Comparison of ENCODE assay signal across 15 cellular contexts in the genomic region with DNA sequence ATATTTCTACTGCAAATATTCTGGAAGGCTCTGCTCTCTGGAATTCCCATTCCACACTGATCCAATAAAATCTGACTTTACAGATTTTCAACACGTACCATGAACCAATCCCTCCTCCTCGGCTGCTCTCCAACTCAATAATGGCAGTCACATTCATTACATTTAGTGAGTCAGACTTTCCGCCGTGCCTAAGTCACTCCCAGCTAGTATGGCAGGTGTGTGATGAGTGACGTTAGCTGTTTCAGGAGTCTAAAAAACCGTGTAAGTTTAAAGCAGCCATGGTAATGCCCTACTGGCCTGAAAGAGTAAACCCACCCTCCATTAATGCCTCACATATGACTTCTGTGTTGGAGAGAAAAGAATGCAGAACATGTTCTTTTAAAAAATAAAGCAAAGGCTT. TPM values are rescaled to one million over a fixed set of nuclear protein-coding genes. Genes with fewer than 3 reads are reported as not detected.
DNase-seq lines count a peak whose midpoint lies in the region; ATAC-seq and TF ChIP-seq lines count a peak whose summit lies in the region.
"Had no signal": no experiment of that assay in that cellular context is flagged by ENCODE, and none has a peak within 500 bp of the region (broad histone marks: within the 10 kb centered on the region; RNA-seq: fewer than 3 reads in every experiment).

No MANE protein-coding gene starts in this region.

- no peak for TF ChIP-seq CTCF in epithelial cell of esophagus (IDR thresholded peaks at IDR 0.05; ENCODE audit: insufficient read depth, low read depth, low read length, missing control alignments)
- TF ChIP-seq CTCF in neural progenitor cell (IDR thresholded peaks at IDR 0.05): no peak
- no peak for TF ChIP-seq CTCF in testis (IDR thresholded peaks at IDR 0.05)

- no peak overlapping the region for H3K4me3 ChIP-seq in HAP-1
- no peak overlapping the region for H3K4me3 ChIP-seq in epithelial cell of esophagus (ENCODE audit: low read length)
- no peak overlapping the region for H3K4me3 ChIP-seq in neural progenitor cell
- no peak overlapping the region for H3K4me3 ChIP-seq in testis

- 82 to 83% methylated on average over 6 of the region's 6 CpGs for WGBS in testis, 2 donors

- H3K27ac Mint-ChIP-seq in neural progenitor cell: no peak overlapping the region
- H3K27ac Mint-ChIP-seq: activated T-cell treated with anti-CD3 and anti-CD28 coated beads, Interleukin-2, amount 50 U/mL, for 72 hours; CD14-positive monocyte; T-helper 17 cell had no signal

- peaks cover 34% of the 10 kb centered on the region for H3F3A ChIP-seq in neural progenitor cell (ENCODE audit: low read depth)

- H2AFZ ChIP-seq in neural progenitor cell (replicated peaks): no peak overlapping the region

- in situ Hi-C loops in HAP-1 (cut with MboI; ENCODE audit: low sequenced_read_pairs): no loop called here

- H3K27me3 ChIP-seq in HAP-1 (ENCODE audit: low read depth) (no peaks in the 10 kb centered on the region), neural progenitor cell (peaks cover 24% of the 10 kb centered on the region), testis (no peaks in the 10 kb centered on the region)

- H3K4me1 ChIP-seq in HAP-1 (peaks cover 22% of the 10 kb centered on the region), neural progenitor cell (peaks cover 14% of the 10 kb centered on the region), testis (no peaks in the 10 kb centered on the region)

- peaks cover 34% of the 10 kb centered on the region for H3K36me3 ChIP-seq in HAP-1 (replicated peaks)
- no peaks in the 10 kb centered on the region for H3K36me3 ChIP-seq in neural progenitor cell
- H3K36me3 ChIP-seq in testis (ENCODE audit: low read depth, missing control alignments): no peaks in the 10 kb centered on the region

- H4K20me1 ChIP-seq in neural progenitor cell (ENCODE audit: low read depth): peaks cover 25% of the 10 kb centered on the region

- peaks cover 7% of the 10 kb centered on the region for H3K27me3 Mint-ChIP-seq in neural progenitor cell (ENCODE audit: insufficient read depth, low read depth)

- H3K9ac ChIP-seq in neural progenitor cell: no peak overlapping the region

- peak; percentile 38 to 62 for DNase-seq in HAP-1 (ENCODE audit: low spot score in 2 of 2)
- DNase-seq in NCI-H69 (lab: John Stamatoyannopoulos, UW): peak; percentile 21
- DNase-seq in epithelial cell of esophagus (ENCODE audit: low read depth): peak; percentile 80
- no peak for DNase-seq in neural progenitor cell (ENCODE audit: low spot score)
- no peak for DNase-seq in stimulated activated CD4-positive, alpha-beta T cell treated with anti-CD3 and anti-CD28 coated beads, Interleukin-12 subunit alpha, Interleukin-12 subunit beta, amount 100 ng/mL, for 4 hours
- DNase-seq in testis: no peak
- no peak for DNase-seq in NCI-H2171 (lab: John Stamatoyannopoulos, UW)
- DNase-seq: activated CD4-positive, alpha-beta T cell treated with anti-CD3 and anti-CD28 coated beads for 48 hours; activated T-cell treated with anti-CD3 and anti-CD28 coated beads, Interleukin-2, amount 50 U/mL, for 72 hours; NCI-H2081 treated with DMSO at 0.1 percent for 48 hours; T-helper 17 cell had no signal

- H3K4me2 ChIP-seq in neural progenitor cell: no peak overlapping the region

- H3K27ac ChIP-seq in neural progenitor cell (no peak overlapping the region), testis (no peak overlapping the region)
- H3K27ac ChIP-seq: epithelial cell of prostate had no signal

- no peak for TF ChIP-seq POLR2A in testis (IDR thresholded peaks at IDR 0.05)

- H3K36me3 Mint-ChIP-seq in neural progenitor cell: peaks cover 14% of the 10 kb centered on the region

- H3K4me1 Mint-ChIP-seq in neural progenitor cell: peaks cover 24% of the 10 kb centered on the region

- H3K9me3 ChIP-seq in HAP-1 (no peaks in the 10 kb centered on the region), neural progenitor cell (ENCODE audit: low read depth) (no peaks in the 10 kb centered on the region), testis (no peaks in the 10 kb centered on the region)

- H3K79me2 ChIP-seq in neural progenitor cell (ENCODE audit: low read depth): peaks cover 35% of the 10 kb centered on the region

- H3K4me3 Mint-ChIP-seq in neural progenitor cell: peak overlapping the region; percentile 92
- H3K4me3 Mint-ChIP-seq: activated T-cell treated with anti-CD3 and anti-CD28 coated beads, Interleukin-2, amount 50 U/mL, for 72 hours; CD14-positive monocyte; T-helper 17 cell had no signal

- intact Hi-C loops in testis (cut with DNase I; ENCODE audit: low total_unique reads): no loop called here

- no peak for ATAC-seq in HG03159 (IDR thresholded peaks at IDR 0.05; ENCODE audit: unreplicated experiment)
- ATAC-seq: activated T-cell treated with anti-CD3 and anti-CD28 coated beads, Interleukin-2, amount 50 U/mL, for 72 hours; sciatic nerve; T-helper 17 cell had no signal

- H3K9me3 Mint-ChIP-seq in neural progenitor cell: no peaks in the 10 kb centered on the region
- H3K9me3 Mint-ChIP-seq: activated T-cell treated with anti-CD3 and anti-CD28 coated beads, Interleukin-2, amount 50 U/mL, for 72 hours had no signal

RNA-seq across cellular contexts. Expression of gene FBN2, which starts 3.3 kb away (rescaled TPM):
- 88.1 and 113 TPM in 2 replicates for total RNA-seq in neural progenitor cell (ENCODE audit: low replicate concordance)
- total RNA-seq in testis: 10 to 100 TPM; 13.8 to 17.5 TPM
- polyA plus RNA-seq in testis (ENCODE audit: insufficient read depth, low read depth, low replicate concordance): 22.4 TPM

Comparison
In these comparisons a context has a peak if more than half of its experiments do, and no peak if none do; other contexts are left out.
1. DNase-seq: peak in HAP-1 (2 of 2), NCI-H69 (single experiment) and epithelial cell of esophagus (single experiment); none in neural progenitor cell (single experiment), stimulated activated CD4-positive, alpha-beta T cell treated with anti-CD3 and anti-CD28 coated beads, Interleukin-12 subunit alpha, Interleukin-12 subunit beta, amount 100 ng/mL, for 4 hours (single experiment), testis (single experiment) and NCI-H2171 (single experiment).